1 cellular context compared by ENCODE assay signal in genomic region chr3:102200126-102200525, GRCh38.
TF ChIP-seq lines count a peak whose summit lies in the region.

No MANE protein-coding gene starts in this region.

TF ChIP-seq in IMR-90, 13 proteins besides CTCF, POLR2A, EP300 and RAD21:
- peak; percentile 44; the same call in 1 of the 2 replicates for TF ChIP-seq FOS (IDR thresholded peaks at IDR 0.05; ENCODE audit: low read depth, low read length)
- TF ChIP-seq SMC3 (IDR thresholded peaks at IDR 0.05; ENCODE audit: low read depth, low read length), result no peak
